ENCODE assay signal across 10 cellular contexts in genomic region chr20:22495789-22496188, GRCh38.
"Had no signal": no experiment of that assay in that cellular context is flagged by ENCODE, and none has a peak within 500 bp of the region (broad histone marks: within the 10 kb centered on the region; RNA-seq: fewer than 3 reads in every experiment).

No MANE protein-coding gene starts in this region.

- H2AFZ ChIP-seq: GM23248, GM23338 had no signal

- DNase-seq: GM23248, GOT3, H7, H9, HCEC 1CT, HFFc6 had no signal

- H3K4me2 ChIP-seq: GM23338 had no signal

- H3K9ac ChIP-seq: GM23248 had no signal

- H3K4me1 ChIP-seq: HAP-1 had no signal

- H3K9me3 ChIP-seq: HAP-1 had no signal

- FAIRE-seq: H54 had no signal

- H3K27ac ChIP-seq: GM23248 had no signal

- H3K4me3 ChIP-seq: GM23248, GM23338, HAP-1 had no signal

- H3K36me3 ChIP-seq: HAP-1 had no signal

- ATAC-seq: HCT116 had no signal
